In the genomic region with DNA sequence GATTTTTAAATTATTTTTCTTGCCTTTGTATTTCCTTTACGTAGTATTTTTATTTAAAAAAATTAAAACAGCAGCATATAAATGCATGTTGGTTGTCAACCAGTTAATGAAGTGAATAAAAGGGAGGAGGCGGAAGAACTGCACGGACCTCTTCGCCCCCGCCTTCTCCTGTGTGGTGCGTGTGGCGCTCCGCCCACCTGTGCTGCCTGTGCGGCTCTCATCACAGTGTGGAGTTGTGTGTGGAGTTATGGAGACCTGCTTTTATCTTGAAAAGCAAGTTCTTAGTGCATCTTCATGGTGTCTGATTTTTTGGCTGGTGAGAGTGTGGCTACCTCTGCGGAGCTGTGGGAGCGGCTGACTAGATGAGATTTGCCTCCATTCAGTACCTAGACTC, we compare ENCODE assay signal across 19 cellular contexts. TPM values are rescaled to one million over a fixed set of nuclear protein-coding genes. Genes with fewer than 3 reads are reported as not detected.
DNase-seq lines count a peak whose midpoint lies in the region; ATAC-seq and TF ChIP-seq lines count a peak whose summit lies in the region.
"Had no signal": no experiment of that assay in that cellular context is flagged by ENCODE, and none has a peak within 500 bp of the region (broad histone marks: within the 10 kb centered on the region; RNA-seq: fewer than 3 reads in every experiment).

No MANE protein-coding gene starts in this region.

- no peak for DNase-seq in activated naive CD8-positive, alpha-beta T cell treated with anti-CD3 and anti-CD28 coated beads for 36 hours
- no peak for DNase-seq in T-helper 17 cell
- DNase-seq in naive B cell = no peak
- DNase-seq in GM20000 (ENCODE audit: low spot score) = no peak
- DNase-seq in HEK293T (ENCODE audit: extremely low spot score) = no peak
- DNase-seq in LoVo (ENCODE audit: low spot score) = no peak
- DNase-seq: activated gamma-delta T cell; Caco-2; DND-41; glutamatergic neuron; KG1; left cardiac atrium; mesenchymal stem cell; NCI-H187 treated with DMSO at 0.1 percent for 48 hours; NCI-H774; OCI-M1; SHP77; stimulated activated naive CD4-positive, alpha-beta T cell had no signal

- H3K9me3 ChIP-seq in T-helper 17 cell (ENCODE audit: control insufficient read depth, low read length, poor library complexity, severe bottlenecking) = no peaks in the 10 kb centered on the region
- H3K9me3 ChIP-seq: Caco-2 had no signal

- H3K27me3 Mint-ChIP-seq in activated naive CD8-positive, alpha-beta T cell = no peaks in the 10 kb centered on the region
- H3K27me3 Mint-ChIP-seq in activated naive CD8-positive, alpha-beta T cell treated with anti-CD3 and anti-CD28 coated beads for 36 hours = no peaks in the 10 kb centered on the region
- H3K27me3 Mint-ChIP-seq in T-helper 17 cell (no peaks in the 10 kb centered on the region), naive B cell (no peaks in the 10 kb centered on the region)

- peaks cover 72% of the 10 kb centered on the region for H3K4me1 Mint-ChIP-seq in activated naive CD8-positive, alpha-beta T cell (ENCODE audit: low read depth)
- peaks cover 63% of the 10 kb centered on the region for H3K4me1 Mint-ChIP-seq in activated naive CD8-positive, alpha-beta T cell treated with anti-CD3 and anti-CD28 coated beads for 36 hours
- H3K4me1 Mint-ChIP-seq in T-helper 17 cell (peaks cover 49% of the 10 kb centered on the region), naive B cell (peaks cover 38 to 56% (median 55%) of the 10 kb centered on the region in 3 donors)

- H3K4me3 Mint-ChIP-seq in activated naive CD8-positive, alpha-beta T cell = no peak overlapping the region
- no peak overlapping the region for H3K4me3 Mint-ChIP-seq in activated naive CD8-positive, alpha-beta T cell treated with anti-CD3 and anti-CD28 coated beads for 36 hours
- H3K4me3 Mint-ChIP-seq in T-helper 17 cell (peak overlapping the region; percentile 36), naive B cell (peak overlapping the region in 1 of 8 donors; percentile 15)

- H3K9me3 Mint-ChIP-seq in activated naive CD8-positive, alpha-beta T cell (ENCODE audit: low read depth) = no peaks in the 10 kb centered on the region
- H3K9me3 Mint-ChIP-seq in activated naive CD8-positive, alpha-beta T cell treated with anti-CD3 and anti-CD28 coated beads for 36 hours = no peaks in the 10 kb centered on the region
- no peaks in the 10 kb centered on the region for H3K9me3 Mint-ChIP-seq in naive B cell

- CTCF ChIA-PET in HEK293T (lab: Yijun Ruan, JAX) = no interaction called here

- TF ChIP-seq CTCF in GM20000 (IDR thresholded peaks at IDR 0.05; ENCODE audit: extremely low read depth, missing control alignments) = no peak

- H3K27ac Mint-ChIP-seq in activated naive CD8-positive, alpha-beta T cell = peak overlapping the region; percentile 85
- no peak overlapping the region for H3K27ac Mint-ChIP-seq in activated naive CD8-positive, alpha-beta T cell treated with anti-CD3 and anti-CD28 coated beads for 36 hours
- peak overlapping the region; percentile 90 for H3K27ac Mint-ChIP-seq in T-helper 17 cell
- peak overlapping the region in 4 of 6 donors; percentile 64 to 82 (median 78) for H3K27ac Mint-ChIP-seq in naive B cell

- POLR2A ChIA-PET in HEK293T (lab: Yijun Ruan, JAX) = no interaction called here

- H3K36me3 Mint-ChIP-seq in activated naive CD8-positive, alpha-beta T cell = peaks cover 2% of the 10 kb centered on the region
- peaks cover 19% of the 10 kb centered on the region for H3K36me3 Mint-ChIP-seq in activated naive CD8-positive, alpha-beta T cell treated with anti-CD3 and anti-CD28 coated beads for 36 hours
- H3K36me3 Mint-ChIP-seq in T-helper 17 cell (ENCODE audit: low read depth) = peaks cover 12% of the 10 kb centered on the region
- peaks cover 0 to 29% of the 10 kb centered on the region in 2 donors for H3K36me3 Mint-ChIP-seq in naive B cell

- ATAC-seq in T-helper 17 cell = no peak
- no peak for ATAC-seq in naive B cell (ENCODE audit: low read depth in 2 of 2)

TF ChIP-seq in HEK293T, 16 proteins besides CTCF, POLR2A, EP300 and RAD21:
- no peak for TF ChIP-seq BHLHE40 (IDR thresholded peaks at IDR 0.05; ENCODE audit: borderline replicate concordance)
- no peak for TF ChIP-seq ZNF384 (IDR thresholded peaks at IDR 0.05)
- no peak for TF ChIP-seq FOXM1 (IDR thresholded peaks at IDR 0.05; ENCODE audit: borderline replicate concordance)
- no peak for TF ChIP-seq CTBP1 (IDR thresholded peaks at IDR 0.05; ENCODE audit: borderline replicate concordance)
- TF ChIP-seq LEF1 (IDR thresholded peaks at IDR 0.05; ENCODE audit: borderline replicate concordance) = no peak
- no peak for TF ChIP-seq SUZ12 (IDR thresholded peaks at IDR 0.05)
- no peak for TF ChIP-seq FOXA1 (IDR thresholded peaks at IDR 0.05)
- no peak for TF ChIP-seq FOXK2 (IDR thresholded peaks at IDR 0.05)
- TF ChIP-seq ELF4 (IDR thresholded peaks at IDR 0.05) = no peak
- TF ChIP-seq, protein P1, sequence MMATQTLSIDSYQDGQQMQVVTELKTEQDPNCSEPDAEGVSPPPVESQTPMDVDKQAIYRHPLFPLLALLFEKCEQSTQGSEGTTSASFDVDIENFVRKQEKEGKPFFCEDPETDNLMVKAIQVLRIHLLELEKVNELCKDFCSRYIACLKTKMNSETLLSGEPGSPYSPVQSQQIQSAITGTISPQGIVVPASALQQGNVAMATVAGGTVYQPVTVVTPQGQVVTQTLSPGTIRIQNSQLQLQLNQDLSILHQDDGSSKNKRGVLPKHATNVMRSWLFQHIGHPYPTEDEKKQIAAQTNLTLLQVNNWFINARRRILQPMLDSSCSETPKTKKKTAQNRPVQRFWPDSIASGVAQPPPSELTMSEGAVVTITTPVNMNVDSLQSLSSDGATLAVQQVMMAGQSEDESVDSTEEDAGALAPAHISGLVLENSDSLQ (IDR thresholded peaks at IDR 0.05) = no peak
- no peak for TF ChIP-seq TARDBP (IDR thresholded peaks at IDR 0.05)
- no peak for TF ChIP-seq HDGF (IDR thresholded peaks at IDR 0.05; ENCODE audit: borderline replicate concordance)

RNA-seq across cellular contexts. Expression of a gene that starts 58.4 kb away (rescaled TPM):
- total RNA-seq in activated naive CD8-positive, alpha-beta T cell treated with anti-CD3 and anti-CD28 coated beads for 36 hours = 10 to 100 TPM; 53.0 to 54.0 TPM
- total RNA-seq in T-helper 17 cell = 10 to 100 TPM; 65.5 to 67.7 TPM
- polyA plus RNA-seq in naive B cell (ENCODE audit: low read depth in 6 of 6) = 10 to 100 TPM; 14.0 to 57.1 (median 46.1) TPM
